In genomic region chr3:128616516-128617269, GRCh38 we compare ENCODE assay signal across 1 cellular context.
TF ChIP-seq lines count a peak whose summit lies in the region.

No MANE protein-coding gene starts in this region.

TF ChIP-seq in HepG2, 621 proteins besides CTCF, POLR2A, EP300 and RAD21:
- TF ChIP-seq RXRA (CRISPR knock-in tag; IDR thresholded peaks at IDR 0.05) (peak; percentile 2; the same call in 1 of the 2 replicates), ZNF770 (CRISPR knock-in tag; IDR thresholded peaks at IDR 0.05) (no peak)
